In the genomic region with DNA sequence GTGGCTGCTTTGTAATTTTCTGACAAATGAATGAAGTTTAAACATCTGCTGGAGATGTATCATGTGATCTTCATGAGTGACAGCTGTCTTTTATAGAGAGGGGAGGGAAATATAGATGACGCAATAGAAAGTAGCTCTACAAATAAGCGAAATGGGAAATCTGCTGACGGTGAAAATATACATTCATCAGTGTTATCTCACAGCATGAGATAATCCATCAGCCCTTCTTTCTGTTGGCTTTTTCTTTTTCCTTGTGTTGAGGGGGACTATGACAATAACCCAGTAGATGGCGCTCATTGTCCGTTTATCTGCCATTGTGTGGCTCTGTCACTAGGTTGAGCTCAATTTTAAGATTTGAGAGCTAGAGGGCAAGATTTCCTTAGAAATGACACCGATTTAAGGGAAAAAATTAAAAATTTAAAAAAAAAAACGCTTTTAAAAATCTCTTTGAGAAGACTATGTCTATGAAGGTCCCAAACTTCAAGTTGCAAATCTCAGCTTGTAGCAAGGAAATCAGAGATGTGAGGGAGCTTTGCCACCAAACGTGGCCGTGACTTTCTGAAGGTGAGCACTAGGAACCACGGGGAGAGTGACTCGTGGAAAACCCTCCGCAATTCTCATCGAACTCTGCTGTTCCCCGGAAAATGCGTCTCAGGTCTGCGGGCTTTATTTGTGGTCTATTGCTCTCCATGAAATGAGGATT, we compare ENCODE assay signal across 8 cellular contexts.
DNase-seq lines count a peak whose midpoint lies in the region; ATAC-seq, FAIRE-seq and TF ChIP-seq lines count a peak whose summit lies in the region.

No MANE protein-coding gene starts in this region.

- H3K4me3 ChIP-seq in K562, result no peak overlapping the region

- in situ Hi-C loops in K562 (cut with MboI), result loop anchor here (10.0 kb wide), 2 partner anchors 159 to 1779 kb away; no protein-coding TSS in a partner anchor

- peak; percentile 98 for FAIRE-seq in K562 (lab: Jason Lieb, UNC)

- H3K27me3 ChIP-seq in K562 (ENCODE audit: control insufficient read depth in 2 of 2, insufficient read depth in 2 of 2, low read length in 2 of 2), result peaks cover 0 to 11% of the 10 kb centered on the region in 2 experiments; a peak in 4 of 5 replicates

- POLR2A ChIA-PET in K562 (lab: Yijun Ruan, JAX), result interaction anchor here (0.6 to 0.8 kb wide), 2 partner anchors 740 to 1777 kb away, joined by 4 to 6 read pairs; no protein-coding TSS in a partner anchor

- 6% methylated on average over 14 of the region's 16 CpGs for WGBS in K562 (ENCODE audit: insufficient coverage, low coverage, missing lambda C conversion rate)

- no peaks in the 10 kb centered on the region for H3K79me2 ChIP-seq in K562 (ENCODE audit: control insufficient read depth, insufficient read depth, low read length)

- H3K4me1 ChIP-seq in K562 (replicated peaks in 1 of 2; ENCODE audit: control insufficient read depth in 2 of 2, insufficient read depth in 2 of 2, low read length in 2 of 2), result no peaks in the 10 kb centered on the region

- TF ChIP-seq EP300 in K562 (IDR thresholded peaks at IDR 0.05; ENCODE audit: low read length), result no peak

- H3K36me3 ChIP-seq in K562 (ENCODE audit: control insufficient read depth, insufficient read depth, low read length), result no peaks in the 10 kb centered on the region

- peak; percentile 58 to 63 for DNase-seq in NCI-H2081 (lab: John Stamatoyannopoulos, UW)
- no peak for DNase-seq in NCI-H2081 treated with DMSO at 0.1 percent for 48 hours (lab: John Stamatoyannopoulos, UW)
- peak; percentile 65 for DNase-seq in LoVo (ENCODE audit: low spot score)
- DNase-seq in K562 (ENCODE audit: extremely low read depth in 1 of 4, low spot score in 3 of 4), result peak; percentile 67 to 78 (median 76)
- DNase-seq in iPS-NIHi7 (ENCODE audit: extremely low spot score), result peak; percentile 71
- peak; percentile 18 to 55 for DNase-seq in stimulated activated CD4-positive, alpha-beta T cell treated with anti-CD3 and anti-CD28 coated beads, Interleukin-15, amount 100 ng/mL, for 48 hours (ENCODE audit: low read depth in 2 of 2)

- TF ChIP-seq CTCF in K562 (IDR thresholded peaks at IDR 0.05 in 2 of 3, conservative IDR thresholded peaks at IDR 0.05 in 1 of 3; ENCODE audit: insufficient read depth in 2 of 3, low read depth in 1 of 3, low read length in 3 of 3), result peak; percentile 76 to 98 (median 96)

- ATAC-seq in GM21825 (IDR thresholded peaks at IDR 0.05; ENCODE audit: unreplicated experiment), result peak; percentile 68
- ATAC-seq in SK-N-SH treated with all-trans-retinoic acid at 6 μM for 48 hours, result peak; percentile 93
- ATAC-seq in K562, result peak; percentile 97

- TF ChIP-seq RAD21 in K562 (CRISPR knock-in tag; conservative IDR thresholded peaks at IDR 0.05 in 1 of 2, IDR thresholded peaks at IDR 0.05 in 1 of 2), result peak; percentile 90 to 96

- intact Hi-C loops in K562 (cut with micrococcal nuclease), result loop anchor here (1.0 to 10.0 kb wide), 5 partner anchors 97 to 1777 kb away; no protein-coding TSS in a partner anchor

- H3K27ac ChIP-seq in K562 (ENCODE audit: extremely low read depth, low read depth, low read length), result no peak overlapping the region

- H2AFZ ChIP-seq in K562 (ENCODE audit: low read depth, low read length), result no peak overlapping the region

- H3K9ac ChIP-seq in K562 (ENCODE audit: insufficient read depth in 1 of 2, low read depth in 2 of 2, low read length in 2 of 2), result no peak overlapping the region

- H3K9me3 ChIP-seq in K562 (replicated peaks; ENCODE audit: control insufficient read depth, insufficient read depth, low read depth, low read length), result 0 out of 2 replicates have a peak, but pooled peaks cover 2% of the 10 kb centered on the region

- H3K9me1 ChIP-seq in K562 (ENCODE audit: control insufficient read depth, insufficient read depth, low read length), result no peaks in the 10 kb centered on the region

- no peaks in the 10 kb centered on the region for H4K20me1 ChIP-seq in K562 (replicated peaks; ENCODE audit: control insufficient read depth, insufficient read depth, low read length)

- no peak for TF ChIP-seq POLR2A in K562 (conservative IDR thresholded peaks at IDR 0.05)

- no peak overlapping the region for H3K4me2 ChIP-seq in K562 (ENCODE audit: insufficient read depth, low read length)

- no TSS peak for BruUV-seq in K562 (replicated peaks; lab: Mats Ljungman, UMichigan)

- CTCF ChIA-PET in K562 (lab: Yijun Ruan, JAX; ENCODE audit: low intra/inter-chr PET ratio), result interaction anchor here (1.1 to 2.9 kb wide), 4 partner anchors 162 to 1776 kb away, joined by 3 to 22 read pairs (median 12); no protein-coding TSS in a partner anchor

TF ChIP-seq in SK-N-SH treated with all-trans-retinoic acid at 6 μM for 48 hours, 23 proteins besides CTCF, POLR2A, EP300 and RAD21:
- TF ChIP-seq ESRRG (CRISPR knock-in tag; IDR thresholded peaks at IDR 0.05) (no peak), CSDC2 (CRISPR knock-in tag; IDR thresholded peaks at IDR 0.05) (no peak), TCF4 (CRISPR knock-in tag; IDR thresholded peaks at IDR 0.05; ENCODE audit: borderline replicate concordance) (no peak), ZC3H10 (CRISPR knock-in tag; IDR thresholded peaks at IDR 0.05) (no peak), ZFP3 (CRISPR knock-in tag; IDR thresholded peaks at IDR 0.05) (no peak)
- TF ChIP-seq, protein P1, sequence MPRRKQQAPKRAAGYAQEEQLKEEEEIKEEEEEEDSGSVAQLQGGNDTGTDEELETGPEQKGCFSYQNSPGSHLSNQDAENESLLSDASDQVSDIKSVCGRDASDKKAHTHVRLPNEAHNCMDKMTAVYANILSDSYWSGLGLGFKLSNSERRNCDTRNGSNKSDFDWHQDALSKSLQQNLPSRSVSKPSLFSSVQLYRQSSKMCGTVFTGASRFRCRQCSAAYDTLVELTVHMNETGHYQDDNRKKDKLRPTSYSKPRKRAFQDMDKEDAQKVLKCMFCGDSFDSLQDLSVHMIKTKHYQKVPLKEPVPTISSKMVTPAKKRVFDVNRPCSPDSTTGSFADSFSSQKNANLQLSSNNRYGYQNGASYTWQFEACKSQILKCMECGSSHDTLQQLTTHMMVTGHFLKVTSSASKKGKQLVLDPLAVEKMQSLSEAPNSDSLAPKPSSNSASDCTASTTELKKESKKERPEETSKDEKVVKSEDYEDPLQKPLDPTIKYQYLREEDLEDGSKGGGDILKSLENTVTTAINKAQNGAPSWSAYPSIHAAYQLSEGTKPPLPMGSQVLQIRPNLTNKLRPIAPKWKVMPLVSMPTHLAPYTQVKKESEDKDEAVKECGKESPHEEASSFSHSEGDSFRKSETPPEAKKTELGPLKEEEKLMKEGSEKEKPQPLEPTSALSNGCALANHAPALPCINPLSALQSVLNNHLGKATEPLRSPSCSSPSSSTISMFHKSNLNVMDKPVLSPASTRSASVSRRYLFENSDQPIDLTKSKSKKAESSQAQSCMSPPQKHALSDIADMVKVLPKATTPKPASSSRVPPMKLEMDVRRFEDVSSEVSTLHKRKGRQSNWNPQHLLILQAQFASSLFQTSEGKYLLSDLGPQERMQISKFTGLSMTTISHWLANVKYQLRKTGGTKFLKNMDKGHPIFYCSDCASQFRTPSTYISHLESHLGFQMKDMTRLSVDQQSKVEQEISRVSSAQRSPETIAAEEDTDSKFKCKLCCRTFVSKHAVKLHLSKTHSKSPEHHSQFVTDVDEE (CRISPR knock-in tag; IDR thresholded peaks at IDR 0.05), result no peak

TF ChIP-seq in K562, 482 proteins besides CTCF, POLR2A, EP300 and RAD21 (continues in another document):
- TF ChIP-seq, protein P2, sequence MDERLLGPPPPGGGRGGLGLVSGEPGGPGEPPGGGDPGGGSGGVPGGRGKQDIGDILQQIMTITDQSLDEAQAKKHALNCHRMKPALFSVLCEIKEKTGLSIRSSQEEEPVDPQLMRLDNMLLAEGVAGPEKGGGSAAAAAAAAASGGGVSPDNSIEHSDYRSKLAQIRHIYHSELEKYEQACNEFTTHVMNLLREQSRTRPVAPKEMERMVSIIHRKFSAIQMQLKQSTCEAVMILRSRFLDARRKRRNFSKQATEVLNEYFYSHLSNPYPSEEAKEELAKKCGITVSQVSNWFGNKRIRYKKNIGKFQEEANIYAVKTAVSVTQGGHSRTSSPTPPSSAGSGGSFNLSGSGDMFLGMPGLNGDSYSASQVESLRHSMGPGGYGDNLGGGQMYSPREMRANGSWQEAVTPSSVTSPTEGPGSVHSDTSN (CRISPR knock-in tag; IDR thresholded peaks at IDR 0.05; ENCODE audit: low read depth), result no peak
- TF ChIP-seq, protein P2 (tag; conservative IDR thresholded peaks at IDR 0.05; ENCODE audit: low read depth), result peak; percentile 73
- TF ChIP-seq, protein P3, sequence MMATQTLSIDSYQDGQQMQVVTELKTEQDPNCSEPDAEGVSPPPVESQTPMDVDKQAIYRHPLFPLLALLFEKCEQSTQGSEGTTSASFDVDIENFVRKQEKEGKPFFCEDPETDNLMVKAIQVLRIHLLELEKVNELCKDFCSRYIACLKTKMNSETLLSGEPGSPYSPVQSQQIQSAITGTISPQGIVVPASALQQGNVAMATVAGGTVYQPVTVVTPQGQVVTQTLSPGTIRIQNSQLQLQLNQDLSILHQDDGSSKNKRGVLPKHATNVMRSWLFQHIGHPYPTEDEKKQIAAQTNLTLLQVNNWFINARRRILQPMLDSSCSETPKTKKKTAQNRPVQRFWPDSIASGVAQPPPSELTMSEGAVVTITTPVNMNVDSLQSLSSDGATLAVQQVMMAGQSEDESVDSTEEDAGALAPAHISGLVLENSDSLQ (IDR thresholded peaks at IDR 0.05), result peak; percentile 85
- TF ChIP-seq, protein P4, sequence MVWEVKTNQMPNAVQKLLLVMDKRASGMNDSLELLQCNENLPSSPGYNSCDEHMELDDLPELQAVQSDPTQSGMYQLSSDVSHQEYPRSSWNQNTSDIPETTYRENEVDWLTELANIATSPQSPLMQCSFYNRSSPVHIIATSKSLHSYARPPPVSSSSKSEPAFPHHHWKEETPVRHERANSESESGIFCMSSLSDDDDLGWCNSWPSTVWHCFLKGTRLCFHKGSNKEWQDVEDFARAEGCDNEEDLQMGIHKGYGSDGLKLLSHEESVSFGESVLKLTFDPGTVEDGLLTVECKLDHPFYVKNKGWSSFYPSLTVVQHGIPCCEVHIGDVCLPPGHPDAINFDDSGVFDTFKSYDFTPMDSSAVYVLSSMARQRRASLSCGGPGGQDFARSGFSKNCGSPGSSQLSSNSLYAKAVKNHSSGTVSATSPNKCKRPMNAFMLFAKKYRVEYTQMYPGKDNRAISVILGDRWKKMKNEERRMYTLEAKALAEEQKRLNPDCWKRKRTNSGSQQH (CRISPR knock-in tag; IDR thresholded peaks at IDR 0.05), result no peak
- TF ChIP-seq HMG20A (CRISPR knock-in tag; conservative IDR thresholded peaks at IDR 0.05) (no peak), ERF (CRISPR knock-in tag; IDR thresholded peaks at IDR 0.05) (no peak)
